ENCODE assay signal across 35 cellular contexts in the genomic region with DNA sequence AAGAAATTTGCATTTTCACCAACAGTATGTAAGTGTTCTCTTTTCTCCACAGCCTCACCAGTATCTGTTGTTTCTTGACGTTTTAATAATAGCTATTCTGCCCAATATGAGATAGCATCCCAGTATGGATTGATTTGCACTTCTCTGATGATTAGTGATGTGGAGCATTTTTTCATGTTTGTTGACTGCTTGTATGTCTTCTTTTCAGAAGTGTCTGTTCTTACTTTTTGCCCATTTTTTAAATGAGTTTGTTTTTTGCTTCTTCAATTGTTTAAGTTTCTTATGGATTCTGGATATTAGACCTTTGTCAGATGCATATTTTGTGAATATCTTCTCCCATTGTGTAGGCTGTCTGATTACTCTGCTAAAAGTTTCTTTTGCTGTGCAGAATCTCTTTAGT.
"Had no signal": no experiment of that assay in that cellular context is flagged by ENCODE, and none has a peak within 500 bp of the region (broad histone marks: within the 10 kb centered on the region; RNA-seq: fewer than 3 reads in every experiment).

No MANE protein-coding gene starts in this region.

- H3K9me3 ChIP-seq: MG63 had no signal

- H3K27me3 ChIP-seq: MG63 had no signal

- H3K4me3 ChIP-seq: MG63 had no signal

- H3K36me3 ChIP-seq: MG63 had no signal

- DNase-seq: Karpas-422, Kasumi-1, MG63, MM.1S, MV-4-11, NCI-H1048, NCI-H1092, NCI-H1092 treated with DMSO at 0.1 percent for 48 hours, NCI-H1105, NCI-H1105 treated with DMSO at 0.1 percent for 48 hours, NCI-H1417, NCI-H1417 treated with DMSO at 0.1 percent for 48 hours, NCI-H1436, NCI-H1436 treated with DMSO at 0.1 percent for 48 hours, NCI-H146, NCI-H1694, NCI-H1694 treated with DMSO at 0.1 percent for 48 hours, NCI-H187, NCI-H187 treated with DMSO at 0.1 percent for 48 hours, NCI-H1930, NCI-H2029, NCI-H2029 treated with DMSO at 0.1 percent for 48 hours, NCI-H2081, NCI-H2081 treated with DMSO at 0.1 percent for 48 hours, NCI-H2107, NCI-H2171, NCI-H2171 treated with DMSO at 0.1 percent for 48 hours, NCI-H2227 treated with DMSO at 0.1 percent for 48 hours, NCI-H226, NCI-H345, NCI-H446, NCI-H446 treated with DMSO at 0.1 percent for 48 hours, NCI-H510A, NCI-H510A treated with DMSO at 0.1 percent for 48 hours, NCI-H524 had no signal
